In genomic region chr10:86520871-86521619, GRCh38 we compare ENCODE assay signal across 1 cellular context.
TF ChIP-seq lines count a peak whose summit lies in the region.

No MANE protein-coding gene starts in this region.

TF ChIP-seq in HEK293, 187 proteins besides CTCF, POLR2A, EP300 and RAD21 (continued from another document):
- 0 out of 2 replicates have a peak, but pooled peaks have one; percentile 44 for TF ChIP-seq ZNF645 (tag by site-specific recombination; IDR thresholded peaks at IDR 0.05)
- TF ChIP-seq ZIC2 (tag by site-specific recombination; IDR thresholded peaks at IDR 0.05) = peak; percentile 12; the same call in 1 of the 2 replicates
- no peak for TF ChIP-seq ZNF155 (tag by site-specific recombination; IDR thresholded peaks at IDR 0.05)
- TF ChIP-seq GFI1B (tag by site-specific recombination; IDR thresholded peaks at IDR 0.05) = no peak
- no peak for TF ChIP-seq ZNF514 (tag by site-specific recombination; IDR thresholded peaks at IDR 0.05)
- TF ChIP-seq ZNF692 (tag by site-specific recombination; IDR thresholded peaks at IDR 0.05) = no peak
- TF ChIP-seq ZBTB48 (tag by site-specific recombination; IDR thresholded peaks at IDR 0.05) = no peak; the same call in 1 of the 2 replicates
- TF ChIP-seq ZNF362 (tag by site-specific recombination; IDR thresholded peaks at IDR 0.05) = no peak
- TF ChIP-seq GLI2 (tag by site-specific recombination; IDR thresholded peaks at IDR 0.05; ENCODE audit: borderline replicate concordance, low read depth) = no peak
- TF ChIP-seq GLIS1 (tag by site-specific recombination; IDR thresholded peaks at IDR 0.05) = no peak
- TF ChIP-seq ZNF248 (tag by site-specific recombination; IDR thresholded peaks at IDR 0.05) = no peak
- no peak for TF ChIP-seq ZNF654 (tag by site-specific recombination; IDR thresholded peaks at IDR 0.05; ENCODE audit: low read depth)
- TF ChIP-seq ZFHX2 (tag by site-specific recombination; conservative IDR thresholded peaks at IDR 0.05) = peak; percentile 23; the same call in 1 of the 2 replicates
- no peak for TF ChIP-seq ZNF639 (tag by site-specific recombination; IDR thresholded peaks at IDR 0.05)
- no peak for TF ChIP-seq WT1 (tag by site-specific recombination; IDR thresholded peaks at IDR 0.05)
- TF ChIP-seq ZNF157 (tag by site-specific recombination; IDR thresholded peaks at IDR 0.05) = no peak
- TF ChIP-seq ZNF341 (tag by site-specific recombination; IDR thresholded peaks at IDR 0.05; ENCODE audit: low read depth) = no peak; the same call in 1 of the 2 replicates
- TF ChIP-seq YY1 (tag by site-specific recombination; IDR thresholded peaks at IDR 0.05) = no peak
- TF ChIP-seq ZNF544 (tag by site-specific recombination; IDR thresholded peaks at IDR 0.05) = no peak
- no peak for TF ChIP-seq ZNF169 (tag by site-specific recombination; IDR thresholded peaks at IDR 0.05)
- no peak for TF ChIP-seq ZNF223 (tag by site-specific recombination; IDR thresholded peaks at IDR 0.05)
- no peak for TF ChIP-seq SETDB1 (IDR thresholded peaks at IDR 0.05; ENCODE audit: insufficient read length, low read length)
- TF ChIP-seq ZNF214 (tag by site-specific recombination; IDR thresholded peaks at IDR 0.05; ENCODE audit: borderline replicate concordance) = no peak
- no peak for TF ChIP-seq ZNF10 (tag by site-specific recombination; IDR thresholded peaks at IDR 0.05)
- no peak for TF ChIP-seq ZNF112 (tag by site-specific recombination; IDR thresholded peaks at IDR 0.05)
- TF ChIP-seq ZSCAN5A (tag by site-specific recombination; IDR thresholded peaks at IDR 0.05) = 0 out of 2 replicates have a peak, but pooled peaks have one; percentile 25
- TF ChIP-seq ZBTB21 (tag by site-specific recombination; IDR thresholded peaks at IDR 0.05) = no peak
- TF ChIP-seq AEBP2 (tag by site-specific recombination; IDR thresholded peaks at IDR 0.05; ENCODE audit: borderline replicate concordance) = no peak
- no peak for TF ChIP-seq ZNF521 (tag by site-specific recombination; IDR thresholded peaks at IDR 0.05)
- no peak for TF ChIP-seq OSR2 (tag by site-specific recombination; IDR thresholded peaks at IDR 0.05)
- TF ChIP-seq PRDM10 (tag by site-specific recombination; IDR thresholded peaks at IDR 0.05) = peak; percentile 69
TF ChIP-seq in HEK293: peak in this region for 17.
